Comparison of ENCODE assay signal across 17 cellular contexts in the genomic region with DNA sequence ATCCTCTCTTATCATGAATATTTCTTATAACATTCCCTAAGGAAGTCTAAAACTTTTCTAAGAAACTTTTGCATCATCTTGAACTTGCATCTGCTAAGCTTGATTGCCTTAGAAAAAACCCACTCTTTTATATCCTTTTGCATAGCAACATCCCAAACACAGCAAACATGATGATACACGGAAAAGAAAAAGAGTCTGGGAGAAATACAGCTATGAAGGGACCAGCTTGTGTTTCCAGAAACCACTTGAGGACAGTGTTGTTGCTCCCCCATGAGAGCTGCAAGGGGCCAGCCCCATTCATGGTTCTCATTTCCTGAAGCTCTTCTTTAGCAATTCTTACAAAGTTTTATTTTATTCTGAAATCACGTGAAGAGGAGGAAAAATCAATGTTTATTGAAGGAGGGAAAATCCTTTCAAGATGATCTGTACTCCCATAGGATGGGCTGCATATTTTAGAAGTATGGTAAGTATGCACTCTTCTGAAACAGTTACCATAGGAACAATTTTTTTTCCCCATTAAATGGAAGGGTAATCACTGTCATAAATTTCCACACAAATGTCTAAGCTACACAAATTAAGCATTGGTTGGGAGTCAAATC. TPM values are rescaled to one million over a fixed set of nuclear protein-coding genes. Genes with fewer than 3 reads are reported as not detected.
"Had no signal": no experiment of that assay in that cellular context is flagged by ENCODE, and none has a peak within 500 bp of the region (broad histone marks: within the 10 kb centered on the region; RNA-seq: fewer than 3 reads in every experiment).

No MANE protein-coding gene starts in this region.

- H3K36me3 ChIP-seq: adrenal gland, tibial artery had no signal

- H3K4me2 ChIP-seq: smooth muscle cell had no signal

- H3K27me3 ChIP-seq: adrenal gland, tibial artery had no signal

- H3K4me3 ChIP-seq: adrenal gland, SK-N-MC, smooth muscle cell, tibial artery had no signal

- H3K27ac ChIP-seq: adrenal gland, SK-N-MC, tibial artery had no signal

- FAIRE-seq: islet of Langerhans had no signal

- ATAC-seq: activated CD8-positive, alpha-beta T cell treated with anti-CD3 and anti-CD28 coated beads, Interleukin-2, amount 10 ng/mL, durations not matched to agents 7 days and 5 days; activated T-helper 17 cell treated with anti-CD3 and anti-CD28 coated beads, Interleukin-2, amount 50 U/mL, for 72 hours; stimulated activated effector memory CD8-positive, alpha-beta T cell treated with anti-CD3 and anti-CD28 coated beads, Interleukin-12 subunit alpha, Interleukin-12 subunit beta, amount 100 ng/mL, for 72 hours; WTC11 had no signal

- H3K9me3 ChIP-seq: adrenal gland, tibial artery had no signal

- DNase-seq: activated CD4-positive, alpha-beta T cell treated with anti-CD3 and anti-CD28 coated beads for 48 hours; activated CD8-positive, alpha-beta T cell treated with anti-CD3 and anti-CD28 coated beads, Interleukin-2, amount 10 ng/mL, durations not matched to agents 7 days and 5 days; activated naive CD4-positive, alpha-beta T cell treated with anti-CD3 and anti-CD28 coated beads, Interleukin-2, amount 10 ng/mL, durations not matched to agents 7 days and 5 days; adrenal gland; cerebellar nuclear complex; endodermal cell; foreskin melanocyte; head of caudate nucleus; posterior cingulate gyrus; tibial artery had no signal

RNA-seq across cellular contexts. Expression of a gene that starts 46.1 kb away (rescaled TPM):
- total RNA-seq: activated CD8-positive, alpha-beta T cell treated with anti-CD3 and anti-CD28 coated beads, Interleukin-2, amount 10 ng/mL, durations not matched to agents 7 days and 5 days; endodermal cell; lower leg skin; WTC11 had no signal
- polyA plus RNA-seq: smooth muscle cell had no signal
